ENCODE assay signal across 17 cellular contexts in the genomic region with DNA sequence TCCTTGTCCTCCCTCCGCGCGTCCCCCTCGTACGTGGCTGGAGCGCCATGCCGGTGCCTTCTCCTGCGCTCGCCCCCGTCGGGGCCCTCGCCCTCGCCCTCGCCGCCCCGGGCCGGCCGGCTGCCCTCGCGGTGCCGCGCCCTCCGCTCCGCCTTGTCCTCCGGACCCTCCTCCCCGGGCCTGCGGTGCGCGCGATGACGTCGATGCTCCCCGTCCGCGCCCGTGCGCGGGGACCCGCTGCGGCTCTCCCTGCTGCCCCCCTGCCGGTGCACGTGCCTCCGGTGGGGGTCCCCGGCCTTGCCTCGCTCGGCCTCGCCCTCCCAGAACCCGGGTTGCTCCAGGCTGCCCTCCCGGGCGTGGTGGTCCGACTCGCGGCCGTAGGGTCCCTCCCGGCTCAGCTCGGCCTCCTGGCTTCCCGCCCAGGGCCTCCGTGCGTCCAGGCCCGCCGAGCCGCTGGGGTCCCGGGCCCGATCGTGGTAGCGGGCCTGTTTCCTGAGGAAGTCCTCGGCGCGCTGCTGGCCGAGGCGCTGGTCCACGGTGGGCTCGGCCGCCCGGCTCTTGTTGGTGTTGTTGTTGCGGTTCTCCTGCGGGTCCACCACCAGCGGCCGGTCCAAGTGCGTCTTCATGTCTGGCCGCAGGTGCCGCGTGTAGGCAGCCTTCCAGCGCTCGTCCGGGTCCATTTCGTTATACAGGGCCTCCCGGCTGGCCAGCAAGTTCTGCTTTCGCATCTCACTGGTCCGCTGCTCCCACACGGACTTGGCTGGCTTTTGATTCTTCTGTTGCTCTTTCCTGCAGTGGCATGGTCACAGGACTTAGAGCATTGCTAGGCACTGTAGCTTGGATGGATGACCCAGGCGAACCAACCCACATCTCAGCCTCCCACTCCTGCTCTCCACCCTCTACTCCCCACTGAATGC.
DNase-seq lines count a peak whose midpoint lies in the region; TF ChIP-seq lines count a peak whose summit lies in the region.
"Had no signal": no experiment of that assay in that cellular context is flagged by ENCODE, and none has a peak within 500 bp of the region (broad histone marks: within the 10 kb centered on the region; RNA-seq: fewer than 3 reads in every experiment).

No MANE protein-coding gene starts in this region.

- intact Hi-C loops in left ventricle myocardium inferior (cut with micrococcal nuclease), result no loop called here
- intact Hi-C loops in cardiac septum (cut with DNase I), result no loop called here

- H3K36me3 ChIP-seq in left ventricle myocardium inferior (no peaks in the 10 kb centered on the region), neural progenitor cell (no peaks in the 10 kb centered on the region)
- H3K36me3 ChIP-seq: upper lobe of right lung had no signal

- no peaks in the 10 kb centered on the region for H3K4me1 ChIP-seq in left ventricle myocardium inferior
- no peaks in the 10 kb centered on the region for H3K4me1 ChIP-seq in neural progenitor cell
- H3K4me1 ChIP-seq: foreskin keratinocyte, upper lobe of right lung had no signal

- POLR2A ChIA-PET in HEK293T (lab: Yijun Ruan, JAX), result no interaction called here

- no peaks in the 10 kb centered on the region for H3K36me3 Mint-ChIP-seq in neural progenitor cell

- peaks cover 73% of the 10 kb centered on the region for H3K27me3 ChIP-seq in left ventricle myocardium inferior (ENCODE audit: low read depth)
- no peaks in the 10 kb centered on the region for H3K27me3 ChIP-seq in neural progenitor cell

- no peaks in the 10 kb centered on the region for H3K27me3 Mint-ChIP-seq in neural progenitor cell (ENCODE audit: insufficient read depth, low read depth)

- no peaks in the 10 kb centered on the region for H3F3A ChIP-seq in neural progenitor cell (ENCODE audit: low read depth)

- DNase-seq in left ventricle myocardium inferior, result no peak
- no peak for DNase-seq in cardiac septum (ENCODE audit: low spot score)
- no peak for DNase-seq in coronary artery (ENCODE audit: low spot score)
- DNase-seq in neural progenitor cell (ENCODE audit: low spot score), result no peak
- DNase-seq in SIG-M5 treated with dmso at 0.1 percent for 504 hours (lab: John Stamatoyannopoulos, UW; ENCODE audit: unreplicated experiment), result no peak
- no peak for DNase-seq in NCI-H146 (lab: John Stamatoyannopoulos, UW)
- no peak for DNase-seq in HEK293T (ENCODE audit: extremely low spot score)
- DNase-seq in activated naive CD4-positive, alpha-beta T cell (lab: John Stamatoyannopoulos, UW), result no peak
- DNase-seq: activated CD4-positive, alpha-beta T cell treated with anti-CD3 and anti-CD28 coated beads, Interleukin-2, amount 10 ng/mL, durations not matched to agents 7 days and 5 days; activated T-cell treated with anti-CD3 and anti-CD28 coated beads for 4 hours; central memory CD4-positive, alpha-beta T cell; foreskin keratinocyte; HFFc6; NK-92 treated with Interleukin-12 subunit alpha and Interleukin-12 subunit beta, amount 100 ng/mL, for 24 hours; stimulated activated CD4-positive, alpha-beta T cell treated with anti-CD3 and anti-CD28 coated beads, Interleukin-4, amount 100 ng/mL, for 24 hours; upper lobe of right lung had no signal

- H3K9me3 ChIP-seq in left ventricle myocardium inferior (replicated peaks), result no peaks in the 10 kb centered on the region
- H3K9me3 ChIP-seq in neural progenitor cell (ENCODE audit: low read depth), result no peaks in the 10 kb centered on the region
- H3K9me3 ChIP-seq: upper lobe of right lung had no signal

- peak overlapping the region; percentile 34 for H3K4me3 ChIP-seq in left ventricle myocardium inferior
- H3K4me3 ChIP-seq in coronary artery, result peak overlapping the region; percentile 47
- H3K4me3 ChIP-seq in neural progenitor cell, result no peak overlapping the region
- H3K4me3 ChIP-seq: upper lobe of right lung had no signal

- peaks cover 18% of the 10 kb centered on the region for H3K4me1 Mint-ChIP-seq in neural progenitor cell

- H3K4me3 Mint-ChIP-seq in neural progenitor cell, result no peak overlapping the region
- H3K4me3 Mint-ChIP-seq: activated CD4-positive, alpha-beta T cell treated with anti-CD3 and anti-CD28 coated beads, Interleukin-2, amount 10 ng/mL, durations not matched to agents 7 days and 5 days; HFFc6 had no signal

- H3K9ac ChIP-seq in neural progenitor cell, result no peak overlapping the region

- H3K79me2 ChIP-seq in neural progenitor cell (ENCODE audit: low read depth), result no peaks in the 10 kb centered on the region

- H3K27ac ChIP-seq in left ventricle myocardium inferior (replicated peaks) (no peak overlapping the region), coronary artery (no peak overlapping the region), neural progenitor cell (no peak overlapping the region)
- H3K27ac ChIP-seq: foreskin keratinocyte, upper lobe of right lung had no signal

- H3K27ac Mint-ChIP-seq in neural progenitor cell, result peak overlapping the region; percentile 66
- H3K27ac Mint-ChIP-seq: activated CD4-positive, alpha-beta T cell treated with anti-CD3 and anti-CD28 coated beads, Interleukin-2, amount 10 ng/mL, durations not matched to agents 7 days and 5 days; HFFc6 had no signal

- TF ChIP-seq CTCF in left ventricle myocardium inferior (IDR thresholded peaks at IDR 0.05; ENCODE audit: borderline replicate concordance) (no peak), coronary artery (IDR thresholded peaks at IDR 0.05) (no peak), neural progenitor cell (IDR thresholded peaks at IDR 0.05) (no peak)

- no peak overlapping the region for H2AFZ ChIP-seq in neural progenitor cell (replicated peaks)

- H3K4me2 ChIP-seq in neural progenitor cell, result no peak overlapping the region

- no peaks in the 10 kb centered on the region for H4K20me1 ChIP-seq in neural progenitor cell (ENCODE audit: low read depth)

- CTCF ChIA-PET in HEK293T (lab: Yijun Ruan, JAX), result no interaction called here

- no peaks in the 10 kb centered on the region for H3K9me3 Mint-ChIP-seq in neural progenitor cell
- H3K9me3 Mint-ChIP-seq: activated CD4-positive, alpha-beta T cell treated with anti-CD3 and anti-CD28 coated beads, Interleukin-2, amount 10 ng/mL, durations not matched to agents 7 days and 5 days; activated naive CD4-positive, alpha-beta T cell treated with anti-CD3 and anti-CD28 coated beads, Interleukin-2, amount 50 U/mL, for 72 hours; HFFc6 had no signal

TF ChIP-seq in HEK293T, 16 proteins besides CTCF, POLR2A, EP300 and RAD21:
- TF ChIP-seq ARNT (IDR thresholded peaks at IDR 0.05) (no peak), L3MBTL2 (conservative IDR thresholded peaks at IDR 0.05) (no peak), HDGF (IDR thresholded peaks at IDR 0.05; ENCODE audit: borderline replicate concordance) (no peak), FOXM1 (IDR thresholded peaks at IDR 0.05; ENCODE audit: borderline replicate concordance) (no peak), NFRKB (IDR thresholded peaks at IDR 0.05) (no peak), BHLHE40 (IDR thresholded peaks at IDR 0.05; ENCODE audit: borderline replicate concordance) (no peak)
